8 cellular contexts compared by ENCODE assay signal in the genomic region with DNA sequence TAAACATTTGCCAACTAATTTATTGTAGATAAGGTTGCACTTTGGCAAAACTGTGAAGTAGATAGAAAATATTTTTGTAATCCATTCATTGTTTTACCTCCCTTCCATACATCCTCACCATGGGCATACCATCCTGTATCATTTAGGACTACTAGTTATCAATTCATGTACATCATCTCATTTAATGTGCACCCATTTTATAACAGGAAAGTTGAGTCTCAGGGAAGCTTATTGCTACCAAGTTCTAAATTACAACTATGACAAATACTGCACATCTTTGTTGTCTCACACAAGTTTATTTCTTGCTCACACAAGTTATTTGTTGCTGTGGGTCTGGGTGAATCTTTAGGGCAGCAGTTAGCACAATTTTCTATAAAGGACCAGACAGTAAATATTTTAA.
"Had no signal": no experiment of that assay in that cellular context is flagged by ENCODE, and none has a peak within 500 bp of the region (broad histone marks: within the 10 kb centered on the region; RNA-seq: fewer than 3 reads in every experiment).

No MANE protein-coding gene starts in this region.

- H3K9me3 Mint-ChIP-seq: H9, HFFc6, IgD-negative memory B cell had no signal

- FAIRE-seq: HTR-8/SVneo had no signal

- H3K4me3 Mint-ChIP-seq: H9, HFFc6, IgD-negative memory B cell had no signal

- H3K27ac Mint-ChIP-seq: H9, HFFc6, IgD-negative memory B cell had no signal

- H3K27ac ChIP-seq: KMS-11 had no signal

- H3K27me3 Mint-ChIP-seq: IgD-negative memory B cell had no signal

- H3K4me2 ChIP-seq: KMS-11 had no signal

- H3K9ac ChIP-seq: KMS-11 had no signal

- H3K36me3 Mint-ChIP-seq: IgD-negative memory B cell had no signal

- H3K4me1 Mint-ChIP-seq: IgD-negative memory B cell had no signal

- DNase-seq: GOT3, H9, HFFc6, Karpas-422, KBM-7 had no signal
